Comparison of ENCODE assay signal across 35 cellular contexts in genomic region chr12:70666364-70666763, GRCh38.
"Had no signal": no experiment of that assay in that cellular context is flagged by ENCODE, and none has a peak within 500 bp of the region (broad histone marks: within the 10 kb centered on the region; RNA-seq: fewer than 3 reads in every experiment).

No MANE protein-coding gene starts in this region.

- H3K27me3 ChIP-seq: MG63 had no signal

- H3K36me3 ChIP-seq: MG63 had no signal

- H3K9ac ChIP-seq: KMS-11 had no signal

- H3K4me2 ChIP-seq: KMS-11 had no signal

- H3K4me3 ChIP-seq: MG63 had no signal

- H3K27ac ChIP-seq: KMS-11 had no signal

- H3K9me3 ChIP-seq: MG63 had no signal

- DNase-seq: Karpas-422, Kasumi-1, KG1, MG63, MM.1S, MV-4-11, NCI-H1048, NCI-H1092, NCI-H1092 treated with DMSO at 0.1 percent for 48 hours, NCI-H1105, NCI-H1105 treated with DMSO at 0.1 percent for 48 hours, NCI-H1417, NCI-H1417 treated with DMSO at 0.1 percent for 48 hours, NCI-H1436, NCI-H1436 treated with DMSO at 0.1 percent for 48 hours, NCI-H146, NCI-H1694, NCI-H1694 treated with DMSO at 0.1 percent for 48 hours, NCI-H187, NCI-H187 treated with DMSO at 0.1 percent for 48 hours, NCI-H1930, NCI-H2029, NCI-H2029 treated with DMSO at 0.1 percent for 48 hours, NCI-H2081, NCI-H2081 treated with DMSO at 0.1 percent for 48 hours, NCI-H2107, NCI-H2171, NCI-H2171 treated with DMSO at 0.1 percent for 48 hours, NCI-H2227 treated with DMSO at 0.1 percent for 48 hours, NCI-H226, NCI-H345, NCI-H446, NCI-H446 treated with DMSO at 0.1 percent for 48 hours, NCI-H510A had no signal
